ENCODE assay signal across 16 cellular contexts in the genomic region with DNA sequence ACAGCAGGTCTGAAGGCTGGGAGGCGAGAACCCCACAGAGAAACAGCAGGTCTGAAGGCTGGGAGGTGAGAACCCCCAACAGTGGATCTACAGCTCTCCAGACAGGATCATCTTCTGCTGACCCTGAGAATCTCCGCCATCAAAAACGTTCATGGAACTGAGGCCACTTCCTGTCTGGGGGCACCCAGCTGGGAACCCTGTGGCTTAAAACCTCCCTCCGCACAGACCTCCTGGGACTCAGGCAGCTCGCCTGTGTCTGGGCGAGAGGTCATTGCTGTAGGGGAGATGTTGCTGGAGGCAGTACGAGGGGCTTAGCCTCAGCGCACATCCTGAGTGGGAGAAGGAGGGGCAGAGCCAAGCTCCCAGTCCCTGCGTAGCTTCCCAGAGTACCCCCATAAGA. TPM values are rescaled to one million over a fixed set of nuclear protein-coding genes. Genes with fewer than 3 reads are reported as not detected.
"Had no signal": no experiment of that assay in that cellular context is flagged by ENCODE, and none has a peak within 500 bp of the region (broad histone marks: within the 10 kb centered on the region; RNA-seq: fewer than 3 reads in every experiment).

No MANE protein-coding gene starts in this region.

- H3K4me1 ChIP-seq: uterus had no signal

- H3K4me3 Mint-ChIP-seq: activated CD4-positive, alpha-beta T cell treated with anti-CD3 and anti-CD28 coated beads, Interleukin-2, amount 10 ng/mL, durations not matched to agents 7 days and 5 days; stimulated activated naive B cell treated with anti-CD40 and anti-IgM and Interleukin-4, amounts not matched to agents 10 μg/mL and 1 μg/mL and 100 μg/mL, for 72 hours; T-helper 2 cell treated with Interferon-gamma antibody and Interleukin-4, amounts not matched to agents 5 μg/mL and 100 μg/mL, for 36 hours had no signal

- H3K4me3 ChIP-seq: esophagus muscularis mucosa, hepatocyte, tibial artery, uterus had no signal

- H3K27me3 ChIP-seq: hepatocyte, tibial artery, uterus had no signal

- H3K9me3 ChIP-seq: esophagus muscularis mucosa, tibial artery, uterus had no signal

- H3K36me3 Mint-ChIP-seq: stimulated activated naive B cell treated with anti-CD40 and anti-IgM and Interleukin-4, amounts not matched to agents 10 μg/mL and 1 μg/mL and 100 μg/mL, for 72 hours had no signal

- H3K36me3 ChIP-seq: esophagus muscularis mucosa, tibial artery, uterus had no signal

- H3K27ac ChIP-seq: esophagus muscularis mucosa, hepatocyte, tibial artery, uterus had no signal

- H3K4me1 Mint-ChIP-seq: stimulated activated naive B cell treated with anti-CD40 and anti-IgM and Interleukin-4, amounts not matched to agents 10 μg/mL and 1 μg/mL and 100 μg/mL, for 72 hours had no signal

- H2AFZ ChIP-seq: hepatocyte had no signal

- ATAC-seq: stimulated activated naive B cell treated with anti-CD40 and anti-IgM and Interleukin-4, amounts not matched to agents 10 μg/mL and 1 μg/mL and 100 μg/mL, for 72 hours had no signal

- H3K4me2 ChIP-seq: hepatocyte had no signal

- H3K27ac Mint-ChIP-seq: activated CD4-positive, alpha-beta T cell treated with anti-CD3 and anti-CD28 coated beads, Interleukin-2, amount 10 ng/mL, durations not matched to agents 7 days and 5 days; stimulated activated naive B cell treated with anti-CD40 and anti-IgM and Interleukin-4, amounts not matched to agents 10 μg/mL and 1 μg/mL and 100 μg/mL, for 72 hours; T-helper 2 cell treated with Interferon-gamma antibody and Interleukin-4, amounts not matched to agents 5 μg/mL and 100 μg/mL, for 36 hours had no signal

- H3K9me3 Mint-ChIP-seq: activated CD4-positive, alpha-beta T cell treated with anti-CD3 and anti-CD28 coated beads, Interleukin-2, amount 10 ng/mL, durations not matched to agents 7 days and 5 days; stimulated activated naive B cell treated with anti-CD40 and anti-IgM and Interleukin-4, amounts not matched to agents 10 μg/mL and 1 μg/mL and 100 μg/mL, for 72 hours; T-helper 2 cell treated with Interferon-gamma antibody and Interleukin-4, amounts not matched to agents 5 μg/mL and 100 μg/mL, for 36 hours had no signal

- DNase-seq: activated CD4-positive, alpha-beta T cell treated with anti-CD3 and anti-CD28 coated beads, Interleukin-2, amount 10 ng/mL, durations not matched to agents 7 days and 5 days; activated naive CD4-positive, alpha-beta T cell treated with Interleukin-2 at 50 U/mL for 16 hours; anterior cingulate cortex; kidney glomerular epithelial cell; stimulated activated CD4-positive, alpha-beta T cell treated with anti-CD3 and anti-CD28 coated beads, Interleukin-2, amount 100 ng/mL, for 48 hours; stimulated activated naive B cell treated with anti-CD40 and anti-IgM and Interleukin-4, amounts not matched to agents 10 μg/mL and 1 μg/mL and 100 μg/mL, for 72 hours; tibial artery; uterus had no signal

- H3K79me2 ChIP-seq: hepatocyte had no signal

RNA-seq across cellular contexts. Expression of a gene that starts 15.1 kb away (rescaled TPM):
- total RNA-seq: activated CD4-positive, alpha-beta T cell treated with anti-CD3 and anti-CD28 coated beads, Interleukin-2, amount 10 ng/mL, durations not matched to agents 7 days and 5 days; bronchial epithelial cell; esophagus muscularis mucosa; fibroblast of villous mesenchyme; glomerular endothelial cell; hepatocyte; liver; uterus had no signal
- polyA plus RNA-seq: liver had no signal

RNA-seq across cellular contexts. Expression of a gene that starts 17.3 kb away (rescaled TPM):
- total RNA-seq: activated CD4-positive, alpha-beta T cell treated with anti-CD3 and anti-CD28 coated beads, Interleukin-2, amount 10 ng/mL, durations not matched to agents 7 days and 5 days; bronchial epithelial cell; esophagus muscularis mucosa; glomerular endothelial cell; hepatocyte; subcutaneous adipose tissue had no signal
- polyA plus RNA-seq: hepatocyte, liver had no signal
